13 cellular contexts compared by ENCODE assay signal in genomic region chr5:78638973-78639669, GRCh38. TPM values are rescaled to one million over a fixed set of nuclear protein-coding genes. Genes with fewer than 3 reads are reported as not detected.
DNase-seq lines count a peak whose midpoint lies in the region; ATAC-seq, FAIRE-seq and TF ChIP-seq lines count a peak whose summit lies in the region.
"Had no signal": no experiment of that assay in that cellular context is flagged by ENCODE, and none has a peak within 500 bp of the region (broad histone marks: within the 10 kb centered on the region; RNA-seq: fewer than 3 reads in every experiment).

No MANE protein-coding gene starts in this region.

- CTCF ChIA-PET in A549 (lab: Yijun Ruan, JAX), result interaction anchor here (0.8 to 1.8 kb wide), 4 partner anchors 8 to 106 kb away, joined by 3 to 5 read pairs (median 4); no protein-coding TSS in a partner anchor

- no peaks in the 10 kb centered on the region for H3K27me3 ChIP-seq in colonic mucosa
- H3K27me3 ChIP-seq in osteoblast (ENCODE audit: insufficient read depth, low read length), result no peaks in the 10 kb centered on the region

- no peak for TF ChIP-seq POLR2A in A549 (IDR thresholded peaks at IDR 0.05; ENCODE audit: low read length)

- TF ChIP-seq CTCF in A549 (IDR thresholded peaks at IDR 0.05), result no peak
- TF ChIP-seq CTCF in HFFc6 (IDR thresholded peaks at IDR 0.05), result no peak
- no peak for TF ChIP-seq CTCF in colonic mucosa (IDR thresholded peaks at IDR 0.05)
- TF ChIP-seq CTCF in osteoblast (IDR thresholded peaks at IDR 0.05; ENCODE audit: extremely low read depth, low read depth, low read length), result no peak

- no peak overlapping the region for H3K9ac ChIP-seq in colonic mucosa (ENCODE audit: low read depth in 2 of 2, low read length in 2 of 2)

- peaks cover 20% of the 10 kb centered on the region for H4K20me1 ChIP-seq in osteoblast (ENCODE audit: insufficient read depth, low read length)

- no peak for TF ChIP-seq RAD21 in A549 (conservative IDR thresholded peaks at IDR 0.05 in 1 of 2, IDR thresholded peaks at IDR 0.05 in 1 of 2)

- H3K9me3 ChIP-seq in A549 (no peaks in the 10 kb centered on the region), colonic mucosa (no peaks in the 10 kb centered on the region), osteoblast (ENCODE audit: low read depth, low read length) (no peaks in the 10 kb centered on the region)

- DNase-seq in A549 (ENCODE audit: low read depth in 1 of 2, low spot score in 1 of 2) (no peak), HFFc6 (no peak), colonic mucosa (no peak), osteoblast (ENCODE audit: insufficient read length, low spot score, missing footprints) (no peak), COLO829 (ENCODE audit: low spot score) (no peak)
- DNase-seq: activated CD4-positive, alpha-beta T cell treated with anti-CD3 and anti-CD28 coated beads for 1 hour; activated T-cell treated with anti-CD3 and anti-CD28 coated beads, Interleukin-2, amount 50 U/mL, for 48 hours; naive B cell had no signal

- POLR2A ChIA-PET in A549 (lab: Yijun Ruan, JAX), result interaction anchor here (1.4 kb wide), 1 partner anchor 10 kb away, joined by 8 read pairs; the partner anchor contains the start of gene LHFPL2

- intact Hi-C loops in colonic mucosa (cut with DNase I), result no loop called here

- H2AFZ ChIP-seq in osteoblast (ENCODE audit: low read length), result no peak overlapping the region

- TF ChIP-seq EP300 in A549 (IDR thresholded peaks at IDR 0.05), result no peak

- ATAC-seq in A549 (0 out of 6 replicates have a peak, but pooled peaks of 1 of the 2 experiments have one; percentile 5), GM21786 (IDR thresholded peaks at IDR 0.05; ENCODE audit: unreplicated experiment) (no peak), GM21825 (IDR thresholded peaks at IDR 0.05; ENCODE audit: unreplicated experiment) (no peak)
- ATAC-seq in activated T-helper 17 cell treated with anti-CD3 and anti-CD28 coated beads, Interleukin-2, amount 50 U/mL, for 72 hours (replicated peaks), result no peak

- H3K27ac Mint-ChIP-seq in HFFc6, result peak overlapping the region; percentile 98
- no peak overlapping the region for H3K27ac Mint-ChIP-seq in activated T-helper 17 cell treated with anti-CD3 and anti-CD28 coated beads, Interleukin-2, amount 50 U/mL, for 72 hours
- H3K27ac Mint-ChIP-seq: B cell had no signal

- H3K4me1 ChIP-seq in A549 (peaks cover 86% of the 10 kb centered on the region), colonic mucosa (no peaks in the 10 kb centered on the region), osteoblast (ENCODE audit: insufficient read depth, low read length) (peaks cover 48% of the 10 kb centered on the region)

- peak overlapping the region; percentile 68 to 77 for H3K27ac ChIP-seq in A549
- peak overlapping the region; percentile 11 for H3K27ac ChIP-seq in colonic mucosa
- H3K27ac ChIP-seq in osteoblast (ENCODE audit: low read depth, low read length), result peak overlapping the region; percentile 71
- H3K27ac ChIP-seq: SK-N-MC had no signal

- peaks cover 82% of the 10 kb centered on the region for H3K79me2 ChIP-seq in osteoblast (ENCODE audit: insufficient read depth, low read length)

- H3K4me3 ChIP-seq in A549 (no peak overlapping the region), colonic mucosa (no peak overlapping the region), osteoblast (ENCODE audit: insufficient read depth, low read length) (no peak overlapping the region)
- H3K4me3 ChIP-seq: SK-N-MC had no signal

- peaks cover 60% of the 10 kb centered on the region for H3K4me1 Mint-ChIP-seq in HFFc6 (ENCODE audit: low read depth)
- no peaks in the 10 kb centered on the region for H3K4me1 Mint-ChIP-seq in activated T-helper 17 cell treated with anti-CD3 and anti-CD28 coated beads, Interleukin-2, amount 50 U/mL, for 72 hours

- WGBS in A549 (ENCODE audit: missing lambda C conversion rate), result 88% methylated on average over 4 of the region's 4 CpGs

- no peak for FAIRE-seq in A549 (lab: Jason Lieb, UNC)

- no peaks in the 10 kb centered on the region for H3K9me3 Mint-ChIP-seq in HFFc6
- no peaks in the 10 kb centered on the region for H3K9me3 Mint-ChIP-seq in activated T-helper 17 cell treated with anti-CD3 and anti-CD28 coated beads, Interleukin-2, amount 50 U/mL, for 72 hours

- H3K36me3 Mint-ChIP-seq in HFFc6 (ENCODE audit: low read depth), result peaks cover 16% of the 10 kb centered on the region
- H3K36me3 Mint-ChIP-seq in activated T-helper 17 cell treated with anti-CD3 and anti-CD28 coated beads, Interleukin-2, amount 50 U/mL, for 72 hours (ENCODE audit: low read depth), result no peaks in the 10 kb centered on the region

- H3K27me3 Mint-ChIP-seq in HFFc6 (ENCODE audit: insufficient read depth), result peaks cover 2% of the 10 kb centered on the region
- H3K27me3 Mint-ChIP-seq in activated T-helper 17 cell treated with anti-CD3 and anti-CD28 coated beads, Interleukin-2, amount 50 U/mL, for 72 hours, result peaks cover 16% of the 10 kb centered on the region
- H3K27me3 Mint-ChIP-seq: B cell, naive B cell had no signal

- H3K36me3 ChIP-seq in colonic mucosa (no peaks in the 10 kb centered on the region), osteoblast (ENCODE audit: insufficient read depth, low read length) (no peaks in the 10 kb centered on the region)

- peak overlapping the region; percentile 78 for H3K4me3 Mint-ChIP-seq in HFFc6
- no peak overlapping the region for H3K4me3 Mint-ChIP-seq in activated T-helper 17 cell treated with anti-CD3 and anti-CD28 coated beads, Interleukin-2, amount 50 U/mL, for 72 hours
- H3K4me3 Mint-ChIP-seq: B cell, naive B cell had no signal

- H3K4me2 ChIP-seq in A549 (peak overlapping the region; percentile 72), osteoblast (ENCODE audit: insufficient read depth, low read length) (peak overlapping the region; percentile 37)

TF ChIP-seq in A549, 52 proteins besides CTCF, POLR2A, EP300 and RAD21:
- TF ChIP-seq EHMT2 (IDR thresholded peaks at IDR 0.05; ENCODE audit: low read depth), result no peak
- TF ChIP-seq BCL3 (IDR thresholded peaks at IDR 0.05), result no peak
- no peak for TF ChIP-seq TP53 (CRISPR knock-in tag; IDR thresholded peaks at IDR 0.05)
- TF ChIP-seq SREBF2 (IDR thresholded peaks at IDR 0.05), result no peak

RNA-seq across cellular contexts. Expression of gene LHFPL2, which starts 9.5 kb away (rescaled TPM):
- polyA plus RNA-seq in A549 (2011; rRNA removed), result 24.9 and 32.2 TPM in 2 replicates
- polyA plus RNA-seq in A549 (2012; cell fraction: cytosol; rRNA removed), result 9.8 and 16.2 TPM in 2 replicates
- polyA plus RNA-seq in A549 (2012; cell fraction: nucleus; rRNA removed), result 17.8 and 26.0 TPM in 2 replicates
- 33.4 to 44.3 TPM (median 41.7 TPM) in 3 replicates for polyA plus RNA-seq in A549 (2017; fragmentation: RNase III; extraction: RNeasy Plus Mini Kit Qiagen cat#74134 plus additional on column Dnase treatment)
- 36.3 and 39.2 TPM in 2 replicates for polyA minus RNA-seq in A549 (2011; rRNA and poly(A)+ RNA removed)
- total RNA-seq in HFFc6 (2021; fragmentation: NEBNext Ultra II Directional; extraction: Animal tissue kit (Norgen Biotek cat#: 25700)), result 10 to 100 TPM; 14.4 to 18.9 (median 16.7) TPM
- total RNA-seq in colonic mucosa, result 10 to 100 TPM; 35.5 to 39.2 TPM
- 63.6 and 64.4 TPM in 2 replicates for total RNA-seq in osteoblast
- under 1 TPM; 0.05 to 0.95 TPM for total RNA-seq in activated T-helper 17 cell treated with anti-CD3 and anti-CD28 coated beads, Interleukin-2, amount 50 U/mL, for 72 hours

Comparison
In these comparisons a context has a peak if more than half of its experiments do, and no peak if none do; other contexts are left out.
1. H3K27ac ChIP-seq: peak in every context shown above with its lines; median percentile 72 in A549; 71 in osteoblast; 11 in colonic mucosa.
2. RNA of gene LHFPL2, which starts 9.5 kb away (total RNA-seq): 63.6 to 64.4 TPM in osteoblast, 35.5 to 39.2 TPM in colonic mucosa and 14.4 to 18.9 TPM in HFFc6; 0.05 to 0.95 TPM in activated T-helper 17 cell treated with anti-CD3 and anti-CD28 coated beads, Interleukin-2, amount 50 U/mL, for 72 hours; every median in the first group is over 4 times any median in the second.